10 cellular contexts compared by ENCODE assay signal in the genomic region with DNA sequence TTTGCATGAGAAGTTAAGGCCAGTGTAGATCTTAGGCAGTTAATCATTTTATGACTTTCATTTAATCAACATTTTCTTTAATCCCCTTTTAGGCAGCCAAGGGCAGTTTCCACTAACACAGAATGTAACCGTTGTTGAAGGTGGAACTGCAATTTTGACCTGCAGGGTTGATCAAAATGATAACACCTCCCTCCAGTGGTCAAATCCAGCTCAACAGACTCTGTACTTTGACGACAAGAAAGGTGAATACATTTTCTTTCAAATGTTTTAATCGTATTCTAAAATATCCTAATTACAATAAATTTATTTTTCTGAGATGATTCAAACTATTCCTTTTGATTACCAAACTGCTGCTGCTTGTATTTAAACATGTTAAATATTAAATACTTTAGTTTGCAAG.
DNase-seq lines count a peak whose midpoint lies in the region; ATAC-seq and TF ChIP-seq lines count a peak whose summit lies in the region.
"Had no signal": no experiment of that assay in that cellular context is flagged by ENCODE, and none has a peak within 500 bp of the region (broad histone marks: within the 10 kb centered on the region; RNA-seq: fewer than 3 reads in every experiment).

No MANE protein-coding gene starts in this region.

- peaks cover 7% of the 10 kb centered on the region for H3K9me3 ChIP-seq in left ventricle myocardium inferior (replicated peaks)
- no peaks in the 10 kb centered on the region for H3K9me3 ChIP-seq in OCI-LY7 (ENCODE audit: low read length)
- peaks cover 0 to 16% (median 3%) of the 10 kb centered on the region in 8 donors for H3K9me3 ChIP-seq in spleen
- H3K9me3 ChIP-seq in sigmoid colon = no peaks in the 10 kb centered on the region
- H3K9me3 ChIP-seq: Caco-2 had no signal

- no peaks in the 10 kb centered on the region for H4K20me1 ChIP-seq in OCI-LY7 (ENCODE audit: insufficient read depth, low read length)

- 26 to 48% (median 31%) methylated on average over 3 of the region's 3 CpGs for WGBS in spleen, 5 donors
- 13 to 29% methylated on average over 3 of the region's 3 CpGs for WGBS in sigmoid colon, 2 donors

- H3K36me3 ChIP-seq in left ventricle myocardium inferior = no peaks in the 10 kb centered on the region
- no peaks in the 10 kb centered on the region for H3K36me3 ChIP-seq in OCI-LY7 (ENCODE audit: insufficient read depth, low read length)
- no peaks in the 10 kb centered on the region for H3K36me3 ChIP-seq in spleen
- H3K36me3 ChIP-seq in sigmoid colon = no peaks in the 10 kb centered on the region

- H3K9me2 ChIP-seq in OCI-LY7 (ENCODE audit: insufficient read depth, low read length) = no peaks in the 10 kb centered on the region

- H3K27ac ChIP-seq in left ventricle myocardium inferior (replicated peaks) (no peak overlapping the region), OCI-LY7 (ENCODE audit: low read depth, low read length, poor library complexity, severe bottlenecking) (no peak overlapping the region), spleen (no peak overlapping the region), sigmoid colon (no peak overlapping the region)

- H3K4me2 ChIP-seq in OCI-LY7 (ENCODE audit: low read length) = no peak overlapping the region

- intact Hi-C loops in left ventricle myocardium inferior (cut with micrococcal nuclease) = no loop called here
- intact Hi-C loops in Right ventricle myocardium inferior (cut with DNase I) = no loop called here
- intact Hi-C loops in OCI-LY7 (cut with micrococcal nuclease; ENCODE audit: unreplicated experiment) = no loop called here
- intact Hi-C loops in spleen (cut with DNase I; ENCODE audit: low total_unique reads) = no loop called here
- intact Hi-C loops in sigmoid colon (cut with DNase I) = no loop called here

- peak; percentile 53 for TF ChIP-seq CTCF in left ventricle myocardium inferior (IDR thresholded peaks at IDR 0.05; ENCODE audit: borderline replicate concordance)
- TF ChIP-seq CTCF in OCI-LY7 (conservative IDR thresholded peaks at IDR 0.05; ENCODE audit: low read length) = peak; percentile 38; the same call in 1 of the 2 replicates
- peak; percentile 47 for TF ChIP-seq CTCF in epithelial cell of proximal tubule (conservative IDR thresholded peaks at IDR 0.05; ENCODE audit: low read depth, low read length)
- TF ChIP-seq CTCF in spleen (IDR thresholded peaks at IDR 0.05 in 8 of 11, conservative IDR thresholded peaks at IDR 0.05 in 3 of 11) = no peak
- TF ChIP-seq CTCF in sigmoid colon (IDR thresholded peaks at IDR 0.05) = no peak

- H3K4me1 ChIP-seq in left ventricle myocardium inferior = no peaks in the 10 kb centered on the region
- no peaks in the 10 kb centered on the region for H3K4me1 ChIP-seq in OCI-LY7 (ENCODE audit: insufficient read depth, low read length, poor library complexity, severe bottlenecking)
- no peaks in the 10 kb centered on the region for H3K4me1 ChIP-seq in spleen
- no peaks in the 10 kb centered on the region for H3K4me1 ChIP-seq in sigmoid colon
- H3K4me1 ChIP-seq: Caco-2 had no signal

- no peak for TF ChIP-seq EP300 in sigmoid colon (IDR thresholded peaks at IDR 0.05)

- no peak for DNase-seq in left ventricle myocardium inferior
- DNase-seq in Right ventricle myocardium inferior (ENCODE audit: missing footprints) = no peak
- peak; percentile 3 for DNase-seq in OCI-LY7 (ENCODE audit: low spot score)
- no peak for DNase-seq in epithelial cell of proximal tubule (ENCODE audit: low read depth)
- no peak for DNase-seq in SKM-1 (lab: John Stamatoyannopoulos, UW; ENCODE audit: unreplicated experiment)
- DNase-seq in spleen = no peak
- no peak for DNase-seq in sigmoid colon

- no peak overlapping the region for H2AFZ ChIP-seq in OCI-LY7 (ENCODE audit: low read length)

- H3K79me2 ChIP-seq in OCI-LY7 (ENCODE audit: insufficient read depth, low read depth, low read length) = no peaks in the 10 kb centered on the region

- ATAC-seq in Right ventricle myocardium inferior = no peak
- ATAC-seq in HG02759 (IDR thresholded peaks at IDR 0.05; ENCODE audit: unreplicated experiment) = no peak

- no peaks in the 10 kb centered on the region for H3K27me3 ChIP-seq in left ventricle myocardium inferior (ENCODE audit: low read depth)
- no peaks in the 10 kb centered on the region for H3K27me3 ChIP-seq in spleen (replicated peaks in 1 of 7)
- no peaks in the 10 kb centered on the region for H3K27me3 ChIP-seq in sigmoid colon

- POLR2A ChIA-PET in OCI-LY7 (lab: Charles Lee) = no interaction called here

- no peak for TF ChIP-seq POLR2A in spleen (IDR thresholded peaks at IDR 0.05)
- TF ChIP-seq POLR2A in sigmoid colon (IDR thresholded peaks at IDR 0.05) = no peak

- no peak overlapping the region for H3K4me3 ChIP-seq in left ventricle myocardium inferior
- no peak overlapping the region for H3K4me3 ChIP-seq in OCI-LY7 (ENCODE audit: low read depth, low read length, poor library complexity, severe bottlenecking)
- H3K4me3 ChIP-seq in epithelial cell of proximal tubule (ENCODE audit: low read depth, low read length) = no peak overlapping the region
- no peak overlapping the region for H3K4me3 ChIP-seq in spleen
- no peak overlapping the region for H3K4me3 ChIP-seq in sigmoid colon
- H3K4me3 ChIP-seq: lung had no signal

- CTCF ChIA-PET in OCI-LY7 (lab: Charles Lee; ENCODE audit: unreplicated experiment) = no interaction called here

- BruUV-seq in OCI-LY7 (replicated peaks; lab: Mats Ljungman, UMichigan) = no TSS peak

Comparison
In these comparisons a context has a peak if more than half of its experiments do, and no peak if none do; other contexts are left out.
1. CTCF ChIP-seq: peak in left ventricle myocardium inferior (single experiment), OCI-LY7 (single experiment) and epithelial cell of proximal tubule (single experiment); none in spleen (0 of 11) and sigmoid colon (0 of 4).